In genomic region chr5:3352711-3353110, GRCh38 we compare ENCODE assay signal across 20 cellular contexts.
"Had no signal": no experiment of that assay in that cellular context is flagged by ENCODE, and none has a peak within 500 bp of the region (broad histone marks: within the 10 kb centered on the region; RNA-seq: fewer than 3 reads in every experiment).

No MANE protein-coding gene starts in this region.

- H3K9me3 ChIP-seq: psoas muscle, testis had no signal

- H3K4me3 ChIP-seq: dorsolateral prefrontal cortex, hepatocyte, lung, psoas muscle, testis, tibial nerve had no signal

- H3K27me3 Mint-ChIP-seq: naive B cell had no signal

- H3K36me3 Mint-ChIP-seq: naive B cell had no signal

- H3K27me3 ChIP-seq: foreskin keratinocyte, hepatocyte, testis, tibial nerve had no signal

- H3K27ac Mint-ChIP-seq: naive B cell, nephron had no signal

- ATAC-seq: foreskin keratinocyte, left colon, left ventricle myocardium superior, psoas muscle had no signal

- DNase-seq: central memory CD4-positive, alpha-beta T cell; cortex of kidney; effector memory CD4-positive, alpha-beta T cell; foreskin keratinocyte; left colon; left ventricle myocardium superior; mesenchymal stem cell; naive B cell; occipital lobe; psoas muscle; retina; small intestine; stimulated activated CD4-positive, alpha-beta T cell treated with anti-CD3 and anti-CD28 coated beads, Interleukin-2, amount 100 ng/mL, for 48 hours; stimulated activated naive CD4-positive, alpha-beta T cell treated with Interleukin-2 at 50 U/mL for 16 hours; testis had no signal

- H3K4me1 Mint-ChIP-seq: naive B cell, nephron had no signal

- H3K36me3 ChIP-seq: tibial nerve had no signal

- H3K27ac ChIP-seq: dorsolateral prefrontal cortex, foreskin keratinocyte, hepatocyte, psoas muscle, testis, tibial nerve had no signal

- H3K4me1 ChIP-seq: foreskin keratinocyte, psoas muscle, testis, tibial nerve had no signal

- H3K4me3 Mint-ChIP-seq: nephron had no signal
